Comparison of ENCODE assay signal across 1 cellular context in the genomic region with DNA sequence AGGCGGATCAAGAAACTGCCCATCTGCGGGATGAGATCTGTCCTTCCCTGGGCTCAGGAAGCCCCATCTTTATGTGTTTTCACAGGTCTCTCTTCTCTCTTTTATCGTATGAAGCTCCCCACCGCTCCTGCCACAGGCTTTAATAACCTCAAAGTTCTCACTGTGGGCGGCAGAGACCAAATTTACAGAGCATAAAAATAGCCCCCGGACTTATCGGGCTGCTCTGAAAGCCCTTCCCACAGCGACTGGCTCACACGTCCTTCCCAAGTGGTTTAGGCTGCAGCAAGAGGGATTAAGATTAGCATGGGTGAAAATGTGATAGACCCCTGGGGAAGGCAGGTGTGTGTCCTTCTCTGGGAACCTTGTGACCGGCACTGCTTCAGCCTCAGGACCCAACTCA.
TF ChIP-seq lines count a peak whose summit lies in the region.

No MANE protein-coding gene starts in this region.

TF ChIP-seq in WTC11, 78 proteins besides CTCF, POLR2A, EP300 and RAD21 (continued from another document):
- TF ChIP-seq, protein P1, sequence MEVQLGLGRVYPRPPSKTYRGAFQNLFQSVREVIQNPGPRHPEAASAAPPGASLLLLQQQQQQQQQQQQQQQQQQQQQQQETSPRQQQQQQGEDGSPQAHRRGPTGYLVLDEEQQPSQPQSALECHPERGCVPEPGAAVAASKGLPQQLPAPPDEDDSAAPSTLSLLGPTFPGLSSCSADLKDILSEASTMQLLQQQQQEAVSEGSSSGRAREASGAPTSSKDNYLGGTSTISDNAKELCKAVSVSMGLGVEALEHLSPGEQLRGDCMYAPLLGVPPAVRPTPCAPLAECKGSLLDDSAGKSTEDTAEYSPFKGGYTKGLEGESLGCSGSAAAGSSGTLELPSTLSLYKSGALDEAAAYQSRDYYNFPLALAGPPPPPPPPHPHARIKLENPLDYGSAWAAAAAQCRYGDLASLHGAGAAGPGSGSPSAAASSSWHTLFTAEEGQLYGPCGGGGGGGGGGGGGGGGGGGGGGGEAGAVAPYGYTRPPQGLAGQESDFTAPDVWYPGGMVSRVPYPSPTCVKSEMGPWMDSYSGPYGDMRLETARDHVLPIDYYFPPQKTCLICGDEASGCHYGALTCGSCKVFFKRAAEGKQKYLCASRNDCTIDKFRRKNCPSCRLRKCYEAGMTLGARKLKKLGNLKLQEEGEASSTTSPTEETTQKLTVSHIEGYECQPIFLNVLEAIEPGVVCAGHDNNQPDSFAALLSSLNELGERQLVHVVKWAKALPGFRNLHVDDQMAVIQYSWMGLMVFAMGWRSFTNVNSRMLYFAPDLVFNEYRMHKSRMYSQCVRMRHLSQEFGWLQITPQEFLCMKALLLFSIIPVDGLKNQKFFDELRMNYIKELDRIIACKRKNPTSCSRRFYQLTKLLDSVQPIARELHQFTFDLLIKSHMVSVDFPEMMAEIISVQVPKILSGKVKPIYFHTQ (CRISPR knock-in tag; IDR thresholded peaks at IDR 0.05), result no peak
- TF ChIP-seq ZNF121 (CRISPR knock-in tag; IDR thresholded peaks at IDR 0.05), result no peak
- TF ChIP-seq, protein P2, sequence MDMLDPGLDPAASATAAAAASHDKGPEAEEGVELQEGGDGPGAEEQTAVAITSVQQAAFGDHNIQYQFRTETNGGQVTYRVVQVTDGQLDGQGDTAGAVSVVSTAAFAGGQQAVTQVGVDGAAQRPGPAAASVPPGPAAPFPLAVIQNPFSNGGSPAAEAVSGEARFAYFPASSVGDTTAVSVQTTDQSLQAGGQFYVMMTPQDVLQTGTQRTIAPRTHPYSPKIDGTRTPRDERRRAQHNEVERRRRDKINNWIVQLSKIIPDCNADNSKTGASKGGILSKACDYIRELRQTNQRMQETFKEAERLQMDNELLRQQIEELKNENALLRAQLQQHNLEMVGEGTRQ (CRISPR knock-in tag; IDR thresholded peaks at IDR 0.05), result no peak
- TF ChIP-seq, protein P3, sequence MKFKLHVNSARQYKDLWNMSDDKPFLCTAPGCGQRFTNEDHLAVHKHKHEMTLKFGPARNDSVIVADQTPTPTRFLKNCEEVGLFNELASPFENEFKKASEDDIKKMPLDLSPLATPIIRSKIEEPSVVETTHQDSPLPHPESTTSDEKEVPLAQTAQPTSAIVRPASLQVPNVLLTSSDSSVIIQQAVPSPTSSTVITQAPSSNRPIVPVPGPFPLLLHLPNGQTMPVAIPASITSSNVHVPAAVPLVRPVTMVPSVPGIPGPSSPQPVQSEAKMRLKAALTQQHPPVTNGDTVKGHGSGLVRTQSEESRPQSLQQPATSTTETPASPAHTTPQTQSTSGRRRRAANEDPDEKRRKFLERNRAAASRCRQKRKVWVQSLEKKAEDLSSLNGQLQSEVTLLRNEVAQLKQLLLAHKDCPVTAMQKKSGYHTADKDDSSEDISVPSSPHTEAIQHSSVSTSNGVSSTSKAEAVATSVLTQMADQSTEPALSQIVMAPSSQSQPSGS (CRISPR knock-in tag; IDR thresholded peaks at IDR 0.05; ENCODE audit: borderline replicate concordance, low read depth), result no peak
- no peak for TF ChIP-seq TEAD4 (CRISPR knock-in tag; IDR thresholded peaks at IDR 0.05)
- TF ChIP-seq ATF1 (CRISPR knock-in tag; IDR thresholded peaks at IDR 0.05), result no peak
- no peak for TF ChIP-seq ZNF317 (CRISPR knock-in tag; IDR thresholded peaks at IDR 0.05; ENCODE audit: borderline replicate concordance, low read depth)
- TF ChIP-seq, protein P4, sequence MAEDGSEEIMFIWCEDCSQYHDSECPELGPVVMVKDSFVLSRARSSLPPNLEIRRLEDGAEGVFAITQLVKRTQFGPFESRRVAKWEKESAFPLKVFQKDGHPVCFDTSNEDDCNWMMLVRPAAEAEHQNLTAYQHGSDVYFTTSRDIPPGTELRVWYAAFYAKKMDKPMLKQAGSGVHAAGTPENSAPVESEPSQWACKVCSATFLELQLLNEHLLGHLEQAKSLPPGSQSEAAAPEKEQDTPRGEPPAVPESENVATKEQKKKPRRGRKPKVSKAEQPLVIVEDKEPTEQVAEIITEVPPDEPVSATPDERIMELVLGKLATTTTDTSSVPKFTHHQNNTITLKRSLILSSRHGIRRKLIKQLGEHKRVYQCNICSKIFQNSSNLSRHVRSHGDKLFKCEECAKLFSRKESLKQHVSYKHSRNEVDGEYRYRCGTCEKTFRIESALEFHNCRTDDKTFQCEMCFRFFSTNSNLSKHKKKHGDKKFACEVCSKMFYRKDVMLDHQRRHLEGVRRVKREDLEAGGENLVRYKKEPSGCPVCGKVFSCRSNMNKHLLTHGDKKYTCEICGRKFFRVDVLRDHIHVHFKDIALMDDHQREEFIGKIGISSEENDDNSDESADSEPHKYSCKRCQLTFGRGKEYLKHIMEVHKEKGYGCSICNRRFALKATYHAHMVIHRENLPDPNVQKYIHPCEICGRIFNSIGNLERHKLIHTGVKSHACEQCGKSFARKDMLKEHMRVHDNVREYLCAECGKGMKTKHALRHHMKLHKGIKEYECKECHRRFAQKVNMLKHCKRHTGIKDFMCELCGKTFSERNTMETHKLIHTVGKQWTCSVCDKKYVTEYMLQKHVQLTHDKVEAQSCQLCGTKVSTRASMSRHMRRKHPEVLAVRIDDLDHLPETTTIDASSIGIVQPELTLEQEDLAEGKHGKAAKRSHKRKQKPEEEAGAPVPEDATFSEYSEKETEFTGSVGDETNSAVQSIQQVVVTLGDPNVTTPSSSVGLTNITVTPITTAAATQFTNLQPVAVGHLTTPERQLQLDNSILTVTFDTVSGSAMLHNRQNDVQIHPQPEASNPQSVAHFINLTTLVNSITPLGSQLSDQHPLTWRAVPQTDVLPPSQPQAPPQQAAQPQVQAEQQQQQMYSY (CRISPR knock-in tag; IDR thresholded peaks at IDR 0.05), result no peak
- no peak for TF ChIP-seq NR2C2 (CRISPR knock-in tag; IDR thresholded peaks at IDR 0.05)
- TF ChIP-seq, protein P5, sequence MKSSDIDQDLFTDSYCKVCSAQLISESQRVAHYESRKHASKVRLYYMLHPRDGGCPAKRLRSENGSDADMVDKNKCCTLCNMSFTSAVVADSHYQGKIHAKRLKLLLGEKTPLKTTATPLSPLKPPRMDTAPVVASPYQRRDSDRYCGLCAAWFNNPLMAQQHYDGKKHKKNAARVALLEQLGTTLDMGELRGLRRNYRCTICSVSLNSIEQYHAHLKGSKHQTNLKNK (CRISPR knock-in tag; IDR thresholded peaks at IDR 0.05), result no peak
TF ChIP-seq in WTC11: peak in this region for 0.
